Comparison of ENCODE assay signal across 28 cellular contexts in the genomic region with DNA sequence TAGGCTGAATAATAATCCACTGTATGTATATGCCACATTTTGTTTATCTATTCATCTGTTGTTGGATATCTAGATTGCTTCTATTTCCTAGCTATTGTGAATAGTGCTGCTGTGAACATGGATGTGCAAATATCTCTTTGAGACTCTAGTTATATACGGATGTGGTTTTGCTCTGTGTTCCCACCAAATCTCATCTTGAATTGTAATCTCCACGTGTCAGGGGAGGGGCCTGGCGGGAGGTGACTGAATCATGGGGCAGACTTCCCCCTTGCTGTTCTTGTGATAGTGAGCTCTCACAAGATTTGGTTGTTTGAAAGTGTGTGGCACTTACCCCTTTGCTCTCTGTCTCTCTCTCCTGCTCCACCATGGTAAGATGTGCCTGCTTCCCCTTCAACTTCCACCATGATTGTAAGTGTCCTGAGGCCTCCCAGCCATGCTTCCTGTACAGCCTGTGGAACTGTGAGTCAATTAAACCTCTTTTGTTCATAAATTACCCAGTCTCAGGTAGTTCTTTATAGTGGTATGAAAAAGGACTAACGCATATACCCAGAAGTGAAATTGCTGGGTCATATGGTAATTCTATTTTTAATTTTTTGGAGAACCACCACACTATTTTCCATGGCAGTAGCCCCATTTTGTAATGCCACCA.
DNase-seq lines count a peak whose midpoint lies in the region; ATAC-seq and TF ChIP-seq lines count a peak whose summit lies in the region.
"Had no signal": no experiment of that assay in that cellular context is flagged by ENCODE, and none has a peak within 500 bp of the region (broad histone marks: within the 10 kb centered on the region; RNA-seq: fewer than 3 reads in every experiment).

No MANE protein-coding gene starts in this region.

- no peak for TF ChIP-seq POLR2A in esophagus muscularis mucosa (IDR thresholded peaks at IDR 0.05; ENCODE audit: low read depth)

- no peak for TF ChIP-seq EP300 in esophagus muscularis mucosa (IDR thresholded peaks at IDR 0.05)

- peak; percentile 13 to 34 for ATAC-seq in activated T-cell treated with anti-CD3 and anti-CD28 coated beads, Interleukin-2, amount 50 U/mL, for 72 hours (replicated peaks in 1 of 2)
- ATAC-seq: activated CD8-positive, alpha-beta memory T cell treated with anti-CD3 and anti-CD28 coated beads, Interleukin-2, amount 10 ng/mL, durations not matched to agents 7 days and 5 days; gastroesophageal sphincter; GM12878; left lobe of liver; naive thymus-derived CD8-positive, alpha-beta T cell; WTC11 had no signal

- H3K4me3 ChIP-seq in Jurkat, Clone E6-1 (ENCODE audit: low read length): no peak overlapping the region
- H3K4me3 ChIP-seq in esophagus muscularis mucosa: no peak overlapping the region
- H3K4me3 ChIP-seq: BLaER1, cardiac muscle cell, gastroesophageal sphincter, GM12878, thoracic aorta, uterus had no signal

- peaks cover 31% of the 10 kb centered on the region for H3K4me1 Mint-ChIP-seq in activated T-cell treated with anti-CD3 and anti-CD28 coated beads, Interleukin-2, amount 50 U/mL, for 72 hours (ENCODE audit: low read depth)
- peaks cover 44% of the 10 kb centered on the region for H3K4me1 Mint-ChIP-seq in activated T-helper 1 cell treated with anti-CD3 and anti-CD28 coated beads, Interleukin-12 subunit alpha, Interleukin-12 subunit beta, Interleukin-2, Interleukin-4 antibody, amounts not matched to agents 30 ng/mL and 10 ng/mL and 1 ng/mL, durations not matched to agents 14 hours and 24 hours and 36 hours (ENCODE audit: low read depth)
- H3K4me1 Mint-ChIP-seq in immature natural killer cell: no peaks in the 10 kb centered on the region

- peaks cover 0 to 1% of the 10 kb centered on the region in 2 donors for H3K9me3 Mint-ChIP-seq in activated T-cell treated with anti-CD3 and anti-CD28 coated beads, Interleukin-2, amount 50 U/mL, for 72 hours
- peaks cover 4% of the 10 kb centered on the region for H3K9me3 Mint-ChIP-seq in activated T-helper 1 cell treated with anti-CD3 and anti-CD28 coated beads, Interleukin-12 subunit alpha, Interleukin-12 subunit beta, Interleukin-2, Interleukin-4 antibody, amounts not matched to agents 30 ng/mL and 10 ng/mL and 1 ng/mL, durations not matched to agents 14 hours and 24 hours and 36 hours
- no peaks in the 10 kb centered on the region for H3K9me3 Mint-ChIP-seq in immature natural killer cell
- H3K9me3 Mint-ChIP-seq: activated T-helper 2 cell treated with anti-CD3 and anti-CD28 coated beads, Interferon-gamma antibody, Interleukin-2, Interleukin-4, amounts not matched to agents 10 μg/mL and 5 μg/mL and 100 μg/mL, durations not matched to agents 14 hours and 24 hours and 36 hours; WTC11 had no signal

- H3K27me3 Mint-ChIP-seq in activated T-cell treated with anti-CD3 and anti-CD28 coated beads, Interleukin-2, amount 50 U/mL, for 72 hours (ENCODE audit: low read depth): peaks cover 12% of the 10 kb centered on the region
- H3K27me3 Mint-ChIP-seq in activated T-helper 1 cell treated with anti-CD3 and anti-CD28 coated beads, Interleukin-12 subunit alpha, Interleukin-12 subunit beta, Interleukin-2, Interleukin-4 antibody, amounts not matched to agents 30 ng/mL and 10 ng/mL and 1 ng/mL, durations not matched to agents 14 hours and 24 hours and 36 hours (ENCODE audit: insufficient read depth): peaks cover 1% of the 10 kb centered on the region
- H3K27me3 Mint-ChIP-seq in immature natural killer cell (ENCODE audit: low read depth in 3 of 3): peaks cover 0 to 8% (median 0%) of the 10 kb centered on the region in 3 donors

- H3K27me3 ChIP-seq in esophagus muscularis mucosa: no peaks in the 10 kb centered on the region
- H3K27me3 ChIP-seq: BLaER1, cardiac muscle cell, gastroesophageal sphincter, uterus had no signal

- H3K27ac ChIP-seq in esophagus muscularis mucosa (replicated peaks in 1 of 4): no peak overlapping the region
- H3K27ac ChIP-seq: BLaER1, cardiac muscle cell, gastroesophageal sphincter, RWPE1, thoracic aorta, uterus had no signal

- peaks cover 0 to 12% (median 11%) of the 10 kb centered on the region in 4 donors for H3K4me1 ChIP-seq in esophagus muscularis mucosa
- H3K4me1 ChIP-seq: Caco-2, uterus had no signal

- H3K4me3 Mint-ChIP-seq in activated T-cell treated with anti-CD3 and anti-CD28 coated beads, Interleukin-2, amount 50 U/mL, for 72 hours: no peak overlapping the region
- no peak overlapping the region for H3K4me3 Mint-ChIP-seq in activated T-helper 1 cell treated with anti-CD3 and anti-CD28 coated beads, Interleukin-12 subunit alpha, Interleukin-12 subunit beta, Interleukin-2, Interleukin-4 antibody, amounts not matched to agents 30 ng/mL and 10 ng/mL and 1 ng/mL, durations not matched to agents 14 hours and 24 hours and 36 hours
- H3K4me3 Mint-ChIP-seq in immature natural killer cell: no peak overlapping the region
- H3K4me3 Mint-ChIP-seq: activated CD8-positive, alpha-beta memory T cell treated with anti-CD3 and anti-CD28 coated beads, Interleukin-2, amount 10 ng/mL, durations not matched to agents 7 days and 5 days; naive thymus-derived CD8-positive, alpha-beta T cell; WTC11 had no signal

- intact Hi-C loops in activated T-helper 1 cell treated with anti-CD3 and anti-CD28 coated beads, Interleukin-12 subunit alpha, Interleukin-12 subunit beta, Interleukin-2, Interleukin-4 antibody, amounts not matched to agents 30 ng/mL and 10 ng/mL and 1 ng/mL, durations not matched to agents 14 hours and 24 hours and 36 hours (cut with micrococcal nuclease): no loop called here
- intact Hi-C loops in esophagus muscularis mucosa (cut with DNase I): loop anchor here (10.0 kb wide), 1 partner anchor 691 kb away; a partner anchor contains a TSS

- H3K27ac Mint-ChIP-seq in activated T-cell treated with anti-CD3 and anti-CD28 coated beads, Interleukin-2, amount 50 U/mL, for 72 hours: no peak overlapping the region
- peak overlapping the region; percentile 85 for H3K27ac Mint-ChIP-seq in activated T-helper 1 cell treated with anti-CD3 and anti-CD28 coated beads, Interleukin-12 subunit alpha, Interleukin-12 subunit beta, Interleukin-2, Interleukin-4 antibody, amounts not matched to agents 30 ng/mL and 10 ng/mL and 1 ng/mL, durations not matched to agents 14 hours and 24 hours and 36 hours
- no peak overlapping the region for H3K27ac Mint-ChIP-seq in immature natural killer cell
- H3K27ac Mint-ChIP-seq: activated CD8-positive, alpha-beta memory T cell treated with anti-CD3 and anti-CD28 coated beads, Interleukin-2, amount 10 ng/mL, durations not matched to agents 7 days and 5 days; activated T-helper 2 cell treated with anti-CD3 and anti-CD28 coated beads, Interferon-gamma antibody, Interleukin-2, Interleukin-4, amounts not matched to agents 10 μg/mL and 5 μg/mL and 100 μg/mL, durations not matched to agents 14 hours and 24 hours and 36 hours; naive thymus-derived CD8-positive, alpha-beta T cell; WTC11 had no signal

- TF ChIP-seq CTCF in esophagus muscularis mucosa (IDR thresholded peaks at IDR 0.05): no peak

- WGBS in esophagus muscularis mucosa: 78% methylated on average over 4 of the region's 4 CpGs

- DNase-seq in activated T-cell treated with anti-CD3 and anti-CD28 coated beads, Interleukin-2, amount 50 U/mL, for 72 hours: no peak
- DNase-seq in activated T-cell treated with anti-CD3 and anti-CD28 coated beads for 4 hours (no peak), esophagus muscularis mucosa (ENCODE audit: extremely low spot score) (peak; percentile 80), immature natural killer cell (no peak), NCI-H524 treated with DMSO at 0.1 percent for 48 hours (lab: John Stamatoyannopoulos, UW) (no peak), activated gamma-delta T cell treated with Interleukin-2 at 50 U/mL for 16 hours (no peak)
- DNase-seq in Jurkat, Clone E6-1 (ENCODE audit: low read depth, low spot score): peak; percentile 35
- DNase-seq in activated T-helper 1 cell treated with anti-CD3 and anti-CD28 coated beads, Interleukin-12 subunit alpha, Interleukin-12 subunit beta, Interleukin-2, Interleukin-4 antibody, amounts not matched to agents 30 ng/mL and 10 ng/mL and 1 ng/mL, durations not matched to agents 14 hours and 24 hours and 36 hours (ENCODE audit: low spot score): no peak
- DNase-seq: activated CD8-positive, alpha-beta memory T cell treated with anti-CD3 and anti-CD28 coated beads, Interleukin-2, amount 10 ng/mL, durations not matched to agents 7 days and 5 days; Caco-2; hippocampal formation; Kasumi-1; naive thymus-derived CD8-positive, alpha-beta T cell; NCI-H1048; NCI-H1694 treated with DMSO at 0.1 percent for 48 hours; small intestine; stimulated activated CD4-positive, alpha-beta T cell treated with anti-CD3 and anti-CD28 coated beads, Interleukin-4, amount 100 ng/mL, for 1 hour; stimulated activated naive CD4-positive, alpha-beta T cell treated with Interleukin-2 at 50 U/mL for 16 hours; uterus had no signal

- no peaks in the 10 kb centered on the region for H3K9me3 ChIP-seq in esophagus muscularis mucosa
- H3K9me3 ChIP-seq: BLaER1, Caco-2, gastroesophageal sphincter, thoracic aorta, uterus had no signal

- H3K36me3 ChIP-seq in esophagus muscularis mucosa: no peaks in the 10 kb centered on the region
- H3K36me3 ChIP-seq: BLaER1, cardiac muscle cell, gastroesophageal sphincter, thoracic aorta, uterus had no signal

- no peaks in the 10 kb centered on the region for H3K36me3 Mint-ChIP-seq in activated T-cell treated with anti-CD3 and anti-CD28 coated beads, Interleukin-2, amount 50 U/mL, for 72 hours (ENCODE audit: insufficient read depth in 2 of 2)
- H3K36me3 Mint-ChIP-seq in activated T-helper 1 cell treated with anti-CD3 and anti-CD28 coated beads, Interleukin-12 subunit alpha, Interleukin-12 subunit beta, Interleukin-2, Interleukin-4 antibody, amounts not matched to agents 30 ng/mL and 10 ng/mL and 1 ng/mL, durations not matched to agents 14 hours and 24 hours and 36 hours (ENCODE audit: low read depth): peaks cover 2% of the 10 kb centered on the region
- H3K36me3 Mint-ChIP-seq in immature natural killer cell: no peaks in the 10 kb centered on the region
- H3K36me3 Mint-ChIP-seq: activated CD8-positive, alpha-beta memory T cell treated with anti-CD3 and anti-CD28 coated beads, Interleukin-2, amount 10 ng/mL, durations not matched to agents 7 days and 5 days; naive thymus-derived CD8-positive, alpha-beta T cell; WTC11 had no signal

Comparison
In these comparisons a context has a peak if more than half of its experiments do, and no peak if none do; other contexts are left out.
1. DNase-seq: peak in Jurkat, Clone E6-1 (single experiment) and esophagus muscularis mucosa (single experiment); none in activated T-cell treated with anti-CD3 and anti-CD28 coated beads, Interleukin-2, amount 50 U/mL, for 72 hours (0 of 2), activated T-cell treated with anti-CD3 and anti-CD28 coated beads for 4 hours (single experiment), activated T-helper 1 cell treated with anti-CD3 and anti-CD28 coated beads, Interleukin-12 subunit alpha, Interleukin-12 subunit beta, Interleukin-2, Interleukin-4 antibody, amounts not matched to agents 30 ng/mL and 10 ng/mL and 1 ng/mL, durations not matched to agents 14 hours and 24 hours and 36 hours (single experiment), immature natural killer cell (0 of 3), NCI-H524 treated with DMSO at 0.1 percent for 48 hours (single experiment) and activated gamma-delta T cell treated with Interleukin-2 at 50 U/mL for 16 hours (single experiment).